In genomic region chr7:137648166-137648565, GRCh38 we compare ENCODE assay signal across 22 cellular contexts.
"Had no signal": no experiment of that assay in that cellular context is flagged by ENCODE, and none has a peak within 500 bp of the region (broad histone marks: within the 10 kb centered on the region; RNA-seq: fewer than 3 reads in every experiment).

No MANE protein-coding gene starts in this region.

- H3K4me3 ChIP-seq: colonic mucosa, esophagus muscularis mucosa, gastrocnemius medialis, heart right ventricle, left lung, lower lobe of right lung had no signal

- DNase-seq: colonic mucosa; cortex of kidney; effector CD8-positive, alpha-beta T cell; effector memory CD8-positive, alpha-beta T cell; endodermal cell; foreskin fibroblast; foreskin melanocyte; gastrocnemius medialis; glutamatergic neuron; head of caudate nucleus; heart right ventricle; hippocampal formation; left cardiac atrium; left lung; left ventricle myocardium superior; lower lobe of right lung; mesendoderm; midbrain; naive thymus-derived CD4-positive, alpha-beta T cell had no signal

- H3K36me3 Mint-ChIP-seq: memory B cell; naive thymus-derived CD4-positive, alpha-beta T cell had no signal

- H3K9me3 ChIP-seq: colonic mucosa, esophagus muscularis mucosa, gastrocnemius medialis, heart right ventricle, left lung, lower lobe of right lung had no signal

- H3K27ac Mint-ChIP-seq: dendritic cell treated with granulocyte-macrophage colony-stimulating factor and Interleukin-4, amounts not matched to agents 40 ng/mL and 50 ng/mL, for 4 days; effector memory CD8-positive, alpha-beta T cell; endodermal cell; memory B cell; naive thymus-derived CD4-positive, alpha-beta T cell had no signal

- H3K27ac ChIP-seq: colonic mucosa, esophagus muscularis mucosa, gastrocnemius medialis, heart right ventricle, left lung, lower lobe of right lung had no signal

- H3K36me3 ChIP-seq: colonic mucosa, esophagus muscularis mucosa, gastrocnemius medialis, heart right ventricle, left lung, lower lobe of right lung had no signal

- H3K4me1 ChIP-seq: colonic mucosa, esophagus muscularis mucosa, gastrocnemius medialis, heart right ventricle, left lung, lower lobe of right lung had no signal

- H3K27me3 ChIP-seq: colonic mucosa, gastrocnemius medialis, left lung had no signal

- H3K9me3 Mint-ChIP-seq: dendritic cell treated with granulocyte-macrophage colony-stimulating factor and Interleukin-4, amounts not matched to agents 40 ng/mL and 50 ng/mL, for 4 days; effector memory CD8-positive, alpha-beta T cell; endodermal cell; memory B cell; naive thymus-derived CD4-positive, alpha-beta T cell had no signal

- ATAC-seq: effector memory CD8-positive, alpha-beta T cell; gastrocnemius medialis; heart right ventricle; left cardiac atrium; left lung; left ventricle myocardium superior; lower lobe of right lung; naive thymus-derived CD4-positive, alpha-beta T cell had no signal
